ENCODE assay signal across 1 cellular context in the genomic region with DNA sequence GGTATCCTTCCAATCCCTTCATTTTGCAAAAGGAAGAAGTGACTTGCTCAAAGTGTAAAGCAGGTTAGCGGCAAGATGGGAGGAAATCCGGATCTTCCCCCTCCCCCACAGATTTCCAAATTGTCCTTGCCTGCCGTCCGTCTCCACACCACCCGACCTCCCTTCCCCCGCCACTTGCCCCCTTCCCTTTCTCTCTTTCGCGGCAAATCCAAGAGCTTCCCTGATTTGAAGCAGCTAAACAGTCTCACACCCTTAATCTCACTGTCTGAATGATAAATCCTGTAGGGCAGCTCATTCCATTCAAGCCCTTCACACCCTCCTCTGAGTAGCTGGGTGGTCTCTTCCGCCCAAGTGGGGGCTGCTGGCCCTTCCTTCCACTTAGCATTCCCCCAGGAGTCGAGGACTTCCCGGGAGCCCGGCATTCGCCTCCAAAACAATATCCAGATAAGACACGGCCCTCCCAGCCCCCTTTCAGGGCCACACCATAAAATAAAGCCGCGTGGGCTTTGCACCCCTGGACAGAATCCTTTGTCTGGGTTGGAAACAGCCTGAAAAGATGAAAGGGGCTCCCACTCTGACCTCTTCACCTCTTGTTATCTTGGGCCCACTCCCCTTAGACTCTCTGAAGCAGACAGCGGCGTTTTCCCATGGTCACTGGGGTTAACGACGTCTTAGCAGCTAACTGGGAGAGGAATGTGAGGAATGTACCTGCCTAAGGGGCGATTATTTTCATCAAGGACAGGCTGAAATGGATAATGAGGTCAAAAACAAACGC.
TF ChIP-seq lines count a peak whose summit lies in the region.

No MANE protein-coding gene starts in this region.

TF ChIP-seq in HepG2, 621 proteins besides CTCF, POLR2A, EP300 and RAD21 (continued from another document and continues in another):
- TF ChIP-seq ZNF274 (CRISPR knock-in tag; IDR thresholded peaks at IDR 0.05) (no peak), ZMYM2 (CRISPR knock-in tag; IDR thresholded peaks at IDR 0.05) (no peak), HOXA9 (CRISPR knock-in tag; IDR thresholded peaks at IDR 0.05; ENCODE audit: borderline replicate concordance) (no peak), ZNF589 (CRISPR knock-in tag; conservative IDR thresholded peaks at IDR 0.05) (no peak), ATF1 (CRISPR knock-in tag; IDR thresholded peaks at IDR 0.05) (no peak), ZNF253 (CRISPR knock-in tag; IDR thresholded peaks at IDR 0.05; ENCODE audit: borderline replicate concordance) (no peak), ZNF230 (CRISPR knock-in tag; IDR thresholded peaks at IDR 0.05) (0 out of 2 replicates have a peak, but pooled peaks have one; percentile 39), PCBP1 (IDR thresholded peaks at IDR 0.05; ENCODE audit: borderline replicate concordance, low read depth, low read length) (no peak), ZNF3 (CRISPR knock-in tag; IDR thresholded peaks at IDR 0.05) (no peak), MAFF (IDR thresholded peaks at IDR 0.05; ENCODE audit: low read depth, low read length) (no peak), U2AF2 (IDR thresholded peaks at IDR 0.05; ENCODE audit: low read depth, low read length) (no peak), MED8 (CRISPR knock-in tag; IDR thresholded peaks at IDR 0.05; ENCODE audit: insufficient replicate concordance) (no peak), KMT2A (CRISPR knock-in tag; IDR thresholded peaks at IDR 0.05) (no peak), HHEX (CRISPR knock-in tag; IDR thresholded peaks at IDR 0.05) (no peak), SMAD1 (CRISPR knock-in tag; IDR thresholded peaks at IDR 0.05; ENCODE audit: borderline replicate concordance, low read depth) (no peak), ZNF605 (CRISPR knock-in tag; IDR thresholded peaks at IDR 0.05) (peak; percentile 70; the same call in 1 of the 2 replicates), STAT5B (CRISPR knock-in tag; IDR thresholded peaks at IDR 0.05) (no peak)
- TF ChIP-seq, protein P1, sequence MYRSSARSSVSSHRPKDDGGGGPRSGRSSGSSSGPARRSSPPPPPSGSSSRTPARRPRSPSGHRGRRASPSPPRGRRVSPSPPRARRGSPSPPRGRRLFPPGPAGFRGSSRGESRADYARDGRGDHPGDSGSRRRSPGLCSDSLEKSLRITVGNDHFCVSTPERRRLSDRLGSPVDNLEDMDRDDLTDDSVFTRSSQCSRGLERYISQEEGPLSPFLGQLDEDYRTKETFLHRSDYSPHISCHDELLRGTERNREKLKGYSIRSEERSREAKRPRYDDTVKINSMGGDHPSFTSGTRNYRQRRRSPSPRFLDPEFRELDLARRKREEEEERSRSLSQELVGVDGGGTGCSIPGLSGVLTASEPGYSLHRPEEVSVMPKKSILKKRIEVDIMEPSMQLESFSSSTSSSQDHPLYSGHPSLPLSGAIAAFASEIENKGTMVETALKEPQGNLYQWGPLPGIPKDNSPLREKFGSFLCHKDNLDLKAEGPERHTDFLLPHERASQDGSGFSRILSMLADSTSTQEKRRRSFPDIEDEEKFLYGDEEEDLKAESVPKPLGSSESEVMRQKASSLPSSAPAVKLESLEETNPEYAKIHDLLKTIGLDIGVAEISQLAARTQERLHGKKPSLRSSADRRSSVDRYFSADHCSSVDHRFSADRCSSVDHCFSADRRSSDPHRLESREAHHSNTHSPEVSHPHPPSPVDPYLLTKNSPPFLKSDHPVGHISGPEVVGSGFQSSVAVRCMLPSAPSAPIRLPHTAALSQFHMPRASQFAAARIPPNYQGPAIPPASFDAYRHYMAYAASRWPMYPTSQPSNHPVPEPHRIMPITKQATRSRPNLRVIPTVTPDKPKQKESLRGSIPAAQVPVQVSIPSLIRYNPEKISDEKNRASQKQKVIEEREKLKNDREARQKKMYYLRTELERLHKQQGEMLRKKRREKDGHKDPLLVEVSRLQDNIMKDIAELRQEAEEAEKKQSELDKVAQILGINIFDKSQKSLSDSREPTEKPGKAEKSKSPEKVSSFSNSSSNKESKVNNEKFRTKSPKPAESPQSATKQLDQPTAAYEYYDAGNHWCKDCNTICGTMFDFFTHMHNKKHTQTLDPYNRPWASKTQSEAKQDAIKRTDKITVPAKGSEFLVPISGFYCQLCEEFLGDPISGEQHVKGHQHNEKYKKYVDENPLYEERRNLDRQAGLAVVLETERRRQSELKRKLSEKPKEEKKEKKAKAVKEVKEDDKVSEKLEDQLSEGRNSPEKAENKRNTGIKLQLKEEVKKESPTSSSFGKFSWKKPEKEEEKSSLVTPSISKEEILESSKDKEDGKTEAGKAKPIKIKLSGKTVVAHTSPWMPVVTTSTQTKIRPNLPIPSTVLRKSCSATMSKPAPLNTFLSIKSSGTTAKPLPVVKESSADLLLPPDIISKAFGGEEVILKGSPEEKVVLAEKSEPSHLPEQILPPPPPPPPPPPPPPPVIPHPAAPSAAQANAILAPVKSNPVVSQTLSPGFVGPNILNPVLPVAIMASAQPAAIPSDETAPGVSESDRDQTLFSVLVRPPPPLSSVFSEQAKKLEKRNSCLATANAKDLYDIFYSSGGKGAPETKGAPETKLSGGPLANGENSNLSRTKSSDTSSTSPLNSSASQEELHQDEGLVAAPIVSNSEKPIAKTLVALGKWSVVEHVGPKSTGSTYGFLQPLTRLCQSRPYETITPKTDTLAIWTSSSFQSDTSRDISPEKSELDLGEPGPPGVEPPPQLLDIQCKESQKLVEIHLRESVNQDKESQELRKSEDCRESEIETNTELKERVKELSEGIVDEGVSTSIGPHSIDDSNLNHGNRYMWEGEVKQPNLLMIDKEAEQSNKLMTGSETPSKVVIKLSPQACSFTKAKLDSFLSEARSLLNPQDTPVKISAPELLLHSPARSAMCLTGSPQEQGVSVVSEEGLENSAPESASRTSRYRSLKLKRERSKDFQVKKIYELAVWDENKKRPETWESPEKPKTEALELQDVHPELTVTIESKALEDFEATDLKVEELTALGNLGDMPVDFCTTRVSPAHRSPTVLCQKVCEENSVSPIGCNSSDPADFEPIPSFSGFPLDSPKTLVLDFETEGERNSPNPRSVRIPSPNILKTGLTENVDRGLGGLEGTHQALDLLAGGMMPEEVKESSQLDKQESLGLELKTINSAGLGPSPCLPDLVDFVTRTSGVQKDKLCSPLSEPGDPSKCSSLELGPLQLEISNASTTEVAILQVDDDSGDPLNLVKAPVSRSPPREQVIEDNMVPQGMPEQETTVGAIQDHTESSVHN (CRISPR knock-in tag; IDR thresholded peaks at IDR 0.05) = no peak
- TF ChIP-seq, protein P2, sequence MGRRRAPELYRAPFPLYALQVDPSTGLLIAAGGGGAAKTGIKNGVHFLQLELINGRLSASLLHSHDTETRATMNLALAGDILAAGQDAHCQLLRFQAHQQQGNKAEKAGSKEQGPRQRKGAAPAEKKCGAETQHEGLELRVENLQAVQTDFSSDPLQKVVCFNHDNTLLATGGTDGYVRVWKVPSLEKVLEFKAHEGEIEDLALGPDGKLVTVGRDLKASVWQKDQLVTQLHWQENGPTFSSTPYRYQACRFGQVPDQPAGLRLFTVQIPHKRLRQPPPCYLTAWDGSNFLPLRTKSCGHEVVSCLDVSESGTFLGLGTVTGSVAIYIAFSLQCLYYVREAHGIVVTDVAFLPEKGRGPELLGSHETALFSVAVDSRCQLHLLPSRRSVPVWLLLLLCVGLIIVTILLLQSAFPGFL (CRISPR knock-in tag; IDR thresholded peaks at IDR 0.05) = no peak
- TF ChIP-seq, protein P3, sequence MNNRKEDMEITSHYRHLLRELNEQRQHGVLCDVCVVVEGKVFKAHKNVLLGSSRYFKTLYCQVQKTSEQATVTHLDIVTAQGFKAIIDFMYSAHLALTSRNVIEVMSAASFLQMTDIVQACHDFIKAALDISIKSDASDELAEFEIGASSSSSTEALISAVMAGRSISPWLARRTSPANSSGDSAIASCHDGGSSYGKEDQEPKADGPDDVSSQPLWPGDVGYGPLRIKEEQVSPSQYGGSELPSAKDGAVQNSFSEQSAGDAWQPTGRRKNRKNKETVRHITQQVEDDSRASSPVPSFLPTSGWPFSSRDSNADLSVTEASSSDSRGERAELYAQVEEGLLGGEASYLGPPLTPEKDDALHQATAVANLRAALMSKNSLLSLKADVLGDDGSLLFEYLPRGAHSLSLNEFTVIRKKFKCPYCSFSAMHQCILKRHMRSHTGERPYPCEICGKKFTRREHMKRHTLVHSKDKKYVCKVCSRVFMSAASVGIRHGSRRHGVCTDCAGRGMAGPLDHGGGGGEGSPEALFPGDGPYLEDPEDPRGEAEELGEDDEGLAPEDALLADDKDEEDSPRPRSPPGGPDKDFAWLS (CRISPR knock-in tag; IDR thresholded peaks at IDR 0.05; ENCODE audit: borderline replicate concordance) = no peak
- TF ChIP-seq, protein P4, sequence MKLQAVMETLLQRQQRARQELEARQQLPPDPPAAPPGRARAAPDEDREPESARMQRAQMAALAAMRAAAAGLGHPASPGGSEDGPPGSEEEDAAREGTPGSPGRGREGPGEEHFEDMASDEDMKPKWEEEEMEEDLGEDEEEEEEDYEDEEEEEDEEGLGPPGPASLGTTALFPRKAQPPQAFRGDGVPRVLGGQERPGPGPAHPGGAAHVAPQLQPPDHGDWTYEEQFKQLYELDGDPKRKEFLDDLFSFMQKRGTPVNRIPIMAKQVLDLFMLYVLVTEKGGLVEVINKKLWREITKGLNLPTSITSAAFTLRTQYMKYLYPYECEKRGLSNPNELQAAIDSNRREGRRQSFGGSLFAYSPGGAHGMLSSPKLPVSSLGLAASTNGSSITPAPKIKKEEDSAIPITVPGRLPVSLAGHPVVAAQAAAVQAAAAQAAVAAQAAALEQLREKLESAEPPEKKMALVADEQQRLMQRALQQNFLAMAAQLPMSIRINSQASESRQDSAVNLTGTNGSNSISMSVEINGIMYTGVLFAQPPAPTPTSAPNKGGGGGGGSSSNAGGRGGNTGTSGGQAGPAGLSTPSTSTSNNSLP (IDR thresholded peaks at IDR 0.05; ENCODE audit: low read depth, low read length) = no peak
- TF ChIP-seq, protein P5, sequence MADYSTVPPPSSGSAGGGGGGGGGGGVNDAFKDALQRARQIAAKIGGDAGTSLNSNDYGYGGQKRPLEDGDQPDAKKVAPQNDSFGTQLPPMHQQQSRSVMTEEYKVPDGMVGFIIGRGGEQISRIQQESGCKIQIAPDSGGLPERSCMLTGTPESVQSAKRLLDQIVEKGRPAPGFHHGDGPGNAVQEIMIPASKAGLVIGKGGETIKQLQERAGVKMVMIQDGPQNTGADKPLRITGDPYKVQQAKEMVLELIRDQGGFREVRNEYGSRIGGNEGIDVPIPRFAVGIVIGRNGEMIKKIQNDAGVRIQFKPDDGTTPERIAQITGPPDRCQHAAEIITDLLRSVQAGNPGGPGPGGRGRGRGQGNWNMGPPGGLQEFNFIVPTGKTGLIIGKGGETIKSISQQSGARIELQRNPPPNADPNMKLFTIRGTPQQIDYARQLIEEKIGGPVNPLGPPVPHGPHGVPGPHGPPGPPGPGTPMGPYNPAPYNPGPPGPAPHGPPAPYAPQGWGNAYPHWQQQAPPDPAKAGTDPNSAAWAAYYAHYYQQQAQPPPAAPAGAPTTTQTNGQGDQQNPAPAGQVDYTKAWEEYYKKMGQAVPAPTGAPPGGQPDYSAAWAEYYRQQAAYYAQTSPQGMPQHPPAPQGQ (CRISPR knock-in tag; IDR thresholded peaks at IDR 0.05; ENCODE audit: borderline replicate concordance) = no peak
- TF ChIP-seq, protein P6, sequence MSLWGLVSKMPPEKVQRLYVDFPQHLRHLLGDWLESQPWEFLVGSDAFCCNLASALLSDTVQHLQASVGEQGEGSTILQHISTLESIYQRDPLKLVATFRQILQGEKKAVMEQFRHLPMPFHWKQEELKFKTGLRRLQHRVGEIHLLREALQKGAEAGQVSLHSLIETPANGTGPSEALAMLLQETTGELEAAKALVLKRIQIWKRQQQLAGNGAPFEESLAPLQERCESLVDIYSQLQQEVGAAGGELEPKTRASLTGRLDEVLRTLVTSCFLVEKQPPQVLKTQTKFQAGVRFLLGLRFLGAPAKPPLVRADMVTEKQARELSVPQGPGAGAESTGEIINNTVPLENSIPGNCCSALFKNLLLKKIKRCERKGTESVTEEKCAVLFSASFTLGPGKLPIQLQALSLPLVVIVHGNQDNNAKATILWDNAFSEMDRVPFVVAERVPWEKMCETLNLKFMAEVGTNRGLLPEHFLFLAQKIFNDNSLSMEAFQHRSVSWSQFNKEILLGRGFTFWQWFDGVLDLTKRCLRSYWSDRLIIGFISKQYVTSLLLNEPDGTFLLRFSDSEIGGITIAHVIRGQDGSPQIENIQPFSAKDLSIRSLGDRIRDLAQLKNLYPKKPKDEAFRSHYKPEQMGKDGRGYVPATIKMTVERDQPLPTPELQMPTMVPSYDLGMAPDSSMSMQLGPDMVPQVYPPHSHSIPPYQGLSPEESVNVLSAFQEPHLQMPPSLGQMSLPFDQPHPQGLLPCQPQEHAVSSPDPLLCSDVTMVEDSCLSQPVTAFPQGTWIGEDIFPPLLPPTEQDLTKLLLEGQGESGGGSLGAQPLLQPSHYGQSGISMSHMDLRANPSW (CRISPR knock-in tag; IDR thresholded peaks at IDR 0.05; ENCODE audit: borderline replicate concordance) = 0 out of 2 replicates have a peak, but pooled peaks have one; percentile 41
- TF ChIP-seq, protein P7, sequence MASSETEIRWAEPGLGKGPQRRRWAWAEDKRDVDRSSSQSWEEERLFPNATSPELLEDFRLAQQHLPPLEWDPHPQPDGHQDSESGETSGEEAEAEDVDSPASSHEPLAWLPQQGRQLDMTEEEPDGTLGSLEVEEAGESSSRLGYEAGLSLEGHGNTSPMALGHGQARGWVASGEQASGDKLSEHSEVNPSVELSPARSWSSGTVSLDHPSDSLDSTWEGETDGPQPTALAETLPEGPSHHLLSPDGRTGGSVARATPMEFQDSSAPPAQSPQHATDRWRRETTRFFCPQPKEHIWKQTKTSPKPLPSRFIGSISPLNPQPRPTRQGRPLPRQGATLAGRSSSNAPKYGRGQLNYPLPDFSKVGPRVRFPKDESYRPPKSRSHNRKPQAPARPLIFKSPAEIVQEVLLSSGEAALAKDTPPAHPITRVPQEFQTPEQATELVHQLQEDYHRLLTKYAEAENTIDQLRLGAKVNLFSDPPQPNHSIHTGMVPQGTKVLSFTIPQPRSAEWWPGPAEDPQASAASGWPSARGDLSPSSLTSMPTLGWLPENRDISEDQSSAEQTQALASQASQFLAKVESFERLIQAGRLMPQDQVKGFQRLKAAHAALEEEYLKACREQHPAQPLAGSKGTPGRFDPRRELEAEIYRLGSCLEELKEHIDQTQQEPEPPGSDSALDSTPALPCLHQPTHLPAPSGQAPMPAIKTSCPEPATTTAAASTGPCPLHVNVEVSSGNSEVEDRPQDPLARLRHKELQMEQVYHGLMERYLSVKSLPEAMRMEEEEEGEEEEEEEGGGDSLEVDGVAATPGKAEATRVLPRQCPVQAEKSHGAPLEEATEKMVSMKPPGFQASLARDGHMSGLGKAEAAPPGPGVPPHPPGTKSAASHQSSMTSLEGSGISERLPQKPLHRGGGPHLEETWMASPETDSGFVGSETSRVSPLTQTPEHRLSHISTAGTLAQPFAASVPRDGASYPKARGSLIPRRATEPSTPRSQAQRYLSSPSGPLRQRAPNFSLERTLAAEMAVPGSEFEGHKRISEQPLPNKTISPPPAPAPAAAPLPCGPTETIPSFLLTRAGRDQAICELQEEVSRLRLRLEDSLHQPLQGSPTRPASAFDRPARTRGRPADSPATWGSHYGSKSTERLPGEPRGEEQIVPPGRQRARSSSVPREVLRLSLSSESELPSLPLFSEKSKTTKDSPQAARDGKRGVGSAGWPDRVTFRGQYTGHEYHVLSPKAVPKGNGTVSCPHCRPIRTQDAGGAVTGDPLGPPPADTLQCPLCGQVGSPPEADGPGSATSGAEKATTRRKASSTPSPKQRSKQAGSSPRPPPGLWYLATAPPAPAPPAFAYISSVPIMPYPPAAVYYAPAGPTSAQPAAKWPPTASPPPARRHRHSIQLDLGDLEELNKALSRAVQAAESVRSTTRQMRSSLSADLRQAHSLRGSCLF (CRISPR knock-in tag; IDR thresholded peaks at IDR 0.05; ENCODE audit: borderline replicate concordance) = 0 out of 2 replicates have a peak, but pooled peaks have one; percentile 60
